ENCODE assay signal across 1 cellular context in the genomic region with DNA sequence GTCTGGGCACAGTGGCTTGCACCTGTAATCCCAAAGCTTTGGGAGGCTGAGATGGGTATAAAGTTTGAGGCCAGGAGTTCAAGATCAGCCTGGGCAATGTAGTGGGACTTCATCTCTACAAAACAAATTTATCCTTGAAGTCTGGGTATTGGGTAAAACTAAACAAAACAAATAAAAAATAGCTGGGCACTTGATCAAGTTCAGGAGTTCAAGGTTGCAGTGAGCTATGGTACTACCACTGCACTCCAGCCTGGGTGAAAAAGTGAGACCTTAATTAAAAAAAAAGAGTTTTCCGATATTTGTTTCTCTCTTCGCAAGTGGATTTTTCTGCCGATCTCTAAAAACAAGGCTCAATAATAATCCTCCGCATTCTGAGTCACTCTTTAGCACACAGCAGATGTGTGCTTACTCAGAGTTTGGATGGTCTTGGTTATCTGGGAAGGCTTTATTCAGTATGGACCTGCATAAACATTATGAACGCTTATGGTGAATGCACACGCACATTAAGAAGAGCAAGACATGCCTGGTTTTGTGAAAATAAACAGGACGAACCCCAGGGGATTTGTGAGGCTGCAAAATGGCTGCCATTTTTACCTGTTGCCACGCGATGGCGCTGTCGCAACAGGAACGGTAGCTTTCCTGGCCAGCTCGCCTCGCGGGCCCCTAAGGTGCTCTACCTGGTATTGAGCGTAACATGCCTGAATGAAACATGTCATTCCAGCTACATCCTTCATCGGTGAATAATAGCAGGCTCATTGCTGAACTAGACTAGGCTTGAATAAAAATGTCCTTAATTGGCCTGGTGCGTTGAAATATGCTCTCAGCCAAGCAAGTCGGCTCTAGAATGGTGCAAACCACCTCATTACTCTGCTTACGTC.
A peak's percentile ranks its signal among the peaks of the same experiment; 100 is the strongest.
TF ChIP-seq lines count a peak whose summit lies in the region.

No MANE protein-coding gene starts in this region.

TF ChIP-seq in HepG2, 621 proteins besides CTCF, POLR2A, EP300 and RAD21 (continued from another document and continues in another):
- TF ChIP-seq, protein P1, sequence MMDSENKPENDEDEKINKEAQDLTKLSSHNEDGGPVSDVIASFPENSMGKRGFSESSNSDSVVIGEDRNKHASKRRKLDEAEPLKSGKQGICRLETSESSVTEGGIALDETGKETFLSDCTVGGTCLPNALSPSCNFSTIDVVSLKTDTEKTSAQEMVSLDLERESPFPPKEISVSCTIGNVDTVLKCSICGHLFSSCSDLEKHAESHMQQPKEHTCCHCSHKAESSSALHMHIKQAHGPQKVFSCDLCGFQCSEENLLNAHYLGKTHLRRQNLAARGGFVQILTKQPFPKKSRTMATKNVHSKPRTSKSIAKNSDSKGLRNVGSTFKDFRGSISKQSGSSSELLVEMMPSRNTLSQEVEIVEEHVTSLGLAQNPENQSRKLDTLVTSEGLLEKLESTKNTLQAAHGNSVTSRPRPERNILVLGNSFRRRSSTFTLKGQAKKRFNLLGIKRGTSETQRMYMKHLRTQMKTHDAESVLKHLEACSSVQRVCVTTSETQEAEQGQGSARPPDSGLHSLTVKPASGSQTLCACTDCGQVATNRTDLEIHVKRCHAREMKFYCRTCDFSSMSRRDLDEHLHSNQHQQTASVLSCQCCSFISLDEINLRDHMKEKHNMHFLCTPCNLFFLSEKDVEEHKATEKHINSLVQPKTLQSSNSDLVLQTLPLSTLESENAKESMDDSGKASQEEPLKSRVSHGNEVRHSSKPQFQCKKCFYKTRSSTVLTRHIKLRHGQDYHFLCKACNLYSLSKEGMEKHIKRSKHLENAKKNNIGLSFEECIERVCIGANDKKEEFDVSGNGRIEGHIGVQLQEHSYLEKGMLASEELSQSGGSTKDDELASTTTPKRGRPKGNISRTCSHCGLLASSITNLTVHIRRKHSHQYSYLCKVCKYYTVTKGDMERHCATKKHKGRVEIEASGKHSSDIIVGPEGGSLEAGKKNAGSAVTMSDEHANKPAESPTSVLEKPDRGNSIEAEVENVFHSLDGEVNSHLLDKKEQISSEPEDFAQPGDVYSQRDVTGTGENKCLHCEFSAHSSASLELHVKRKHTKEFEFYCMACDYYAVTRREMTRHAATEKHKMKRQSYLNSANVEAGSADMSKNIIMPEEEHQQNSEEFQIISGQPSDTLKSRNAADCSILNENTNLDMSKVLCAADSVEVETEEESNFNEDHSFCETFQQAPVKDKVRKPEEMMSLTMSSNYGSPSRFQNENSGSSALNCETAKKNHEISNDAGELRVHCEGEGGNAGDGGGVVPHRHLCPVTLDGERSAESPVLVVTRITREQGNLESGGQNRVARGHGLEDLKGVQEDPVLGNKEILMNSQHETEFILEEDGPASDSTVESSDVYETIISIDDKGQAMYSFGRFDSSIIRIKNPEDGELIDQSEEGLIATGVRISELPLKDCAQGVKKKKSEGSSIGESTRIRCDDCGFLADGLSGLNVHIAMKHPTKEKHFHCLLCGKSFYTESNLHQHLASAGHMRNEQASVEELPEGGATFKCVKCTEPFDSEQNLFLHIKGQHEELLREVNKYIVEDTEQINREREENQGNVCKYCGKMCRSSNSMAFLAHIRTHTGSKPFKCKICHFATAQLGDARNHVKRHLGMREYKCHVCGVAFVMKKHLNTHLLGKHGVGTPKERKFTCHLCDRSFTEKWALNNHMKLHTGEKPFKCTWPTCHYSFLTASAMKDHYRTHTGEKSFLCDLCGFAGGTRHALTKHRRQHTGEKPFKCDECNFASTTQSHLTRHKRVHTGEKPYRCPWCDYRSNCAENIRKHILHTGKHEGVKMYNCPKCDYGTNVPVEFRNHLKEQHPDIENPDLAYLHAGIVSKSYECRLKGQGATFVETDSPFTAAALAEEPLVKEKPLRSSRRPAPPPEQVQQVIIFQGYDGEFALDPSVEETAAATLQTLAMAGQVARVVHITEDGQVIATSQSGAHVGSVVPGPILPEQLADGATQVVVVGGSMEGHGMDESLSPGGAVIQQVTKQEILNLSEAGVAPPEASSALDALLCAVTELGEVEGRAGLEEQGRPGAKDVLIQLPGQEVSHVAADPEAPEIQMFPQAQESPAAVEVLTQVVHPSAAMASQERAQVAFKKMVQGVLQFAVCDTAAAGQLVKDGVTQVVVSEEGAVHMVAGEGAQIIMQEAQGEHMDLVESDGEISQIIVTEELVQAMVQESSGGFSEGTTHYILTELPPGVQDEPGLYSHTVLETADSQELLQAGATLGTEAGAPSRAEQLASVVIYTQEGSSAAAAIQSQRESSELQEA (CRISPR knock-in tag; IDR thresholded peaks at IDR 0.05; ENCODE audit: not compliant biosample characterization) = peak; percentile 67
- TF ChIP-seq DMAP1 (CRISPR knock-in tag; IDR thresholded peaks at IDR 0.05) = no peak
- TF ChIP-seq, protein P2, sequence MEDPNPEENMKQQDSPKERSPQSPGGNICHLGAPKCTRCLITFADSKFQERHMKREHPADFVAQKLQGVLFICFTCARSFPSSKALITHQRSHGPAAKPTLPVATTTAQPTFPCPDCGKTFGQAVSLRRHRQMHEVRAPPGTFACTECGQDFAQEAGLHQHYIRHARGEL (CRISPR knock-in tag; IDR thresholded peaks at IDR 0.05) = no peak
- TF ChIP-seq ZNF790 (CRISPR knock-in tag; IDR thresholded peaks at IDR 0.05; ENCODE audit: borderline replicate concordance) = no peak
- no peak for TF ChIP-seq ZNF788 (CRISPR knock-in tag; IDR thresholded peaks at IDR 0.05; ENCODE audit: borderline replicate concordance)
- TF ChIP-seq SKI (IDR thresholded peaks at IDR 0.05; ENCODE audit: partially characterized antibody) = no peak
- TF ChIP-seq, protein P3, sequence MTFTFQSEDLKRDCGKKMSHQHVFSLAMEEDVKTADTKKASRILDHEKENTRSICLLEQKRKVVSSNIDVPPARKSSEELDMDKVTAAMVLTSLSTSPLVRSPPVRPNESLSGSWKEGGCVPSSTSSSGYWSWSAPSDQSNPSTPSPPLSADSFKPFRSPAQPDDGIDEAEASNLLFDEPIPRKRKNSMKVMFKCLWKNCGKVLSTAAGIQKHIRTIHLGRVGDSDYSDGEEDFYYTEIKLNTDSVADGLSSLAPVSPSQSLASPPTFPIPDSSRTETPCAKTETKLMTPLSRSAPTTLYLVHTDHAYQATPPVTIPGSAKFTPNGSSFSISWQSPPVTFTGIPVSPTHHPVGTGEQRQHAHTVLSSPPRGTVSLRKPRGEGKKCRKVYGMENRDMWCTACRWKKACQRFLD (CRISPR knock-in tag; IDR thresholded peaks at IDR 0.05; ENCODE audit: borderline replicate concordance) = no peak
- no peak for TF ChIP-seq ZFP82 (CRISPR knock-in tag; IDR thresholded peaks at IDR 0.05; ENCODE audit: borderline replicate concordance)
- no peak for TF ChIP-seq BCL6 (CRISPR knock-in tag; IDR thresholded peaks at IDR 0.05)
- TF ChIP-seq ZNF746 (CRISPR knock-in tag; IDR thresholded peaks at IDR 0.05) = no peak
- no peak for TF ChIP-seq ZFP36L2 (CRISPR knock-in tag; IDR thresholded peaks at IDR 0.05)
- TF ChIP-seq ZNF572 (CRISPR knock-in tag; IDR thresholded peaks at IDR 0.05) = no peak
- TF ChIP-seq ZNF232 (CRISPR knock-in tag; IDR thresholded peaks at IDR 0.05; ENCODE audit: borderline replicate concordance) = peak; percentile 47; the same call in 1 of the 2 replicates
- TF ChIP-seq MIER2 (CRISPR knock-in tag; IDR thresholded peaks at IDR 0.05) = no peak
- TF ChIP-seq, protein P4, sequence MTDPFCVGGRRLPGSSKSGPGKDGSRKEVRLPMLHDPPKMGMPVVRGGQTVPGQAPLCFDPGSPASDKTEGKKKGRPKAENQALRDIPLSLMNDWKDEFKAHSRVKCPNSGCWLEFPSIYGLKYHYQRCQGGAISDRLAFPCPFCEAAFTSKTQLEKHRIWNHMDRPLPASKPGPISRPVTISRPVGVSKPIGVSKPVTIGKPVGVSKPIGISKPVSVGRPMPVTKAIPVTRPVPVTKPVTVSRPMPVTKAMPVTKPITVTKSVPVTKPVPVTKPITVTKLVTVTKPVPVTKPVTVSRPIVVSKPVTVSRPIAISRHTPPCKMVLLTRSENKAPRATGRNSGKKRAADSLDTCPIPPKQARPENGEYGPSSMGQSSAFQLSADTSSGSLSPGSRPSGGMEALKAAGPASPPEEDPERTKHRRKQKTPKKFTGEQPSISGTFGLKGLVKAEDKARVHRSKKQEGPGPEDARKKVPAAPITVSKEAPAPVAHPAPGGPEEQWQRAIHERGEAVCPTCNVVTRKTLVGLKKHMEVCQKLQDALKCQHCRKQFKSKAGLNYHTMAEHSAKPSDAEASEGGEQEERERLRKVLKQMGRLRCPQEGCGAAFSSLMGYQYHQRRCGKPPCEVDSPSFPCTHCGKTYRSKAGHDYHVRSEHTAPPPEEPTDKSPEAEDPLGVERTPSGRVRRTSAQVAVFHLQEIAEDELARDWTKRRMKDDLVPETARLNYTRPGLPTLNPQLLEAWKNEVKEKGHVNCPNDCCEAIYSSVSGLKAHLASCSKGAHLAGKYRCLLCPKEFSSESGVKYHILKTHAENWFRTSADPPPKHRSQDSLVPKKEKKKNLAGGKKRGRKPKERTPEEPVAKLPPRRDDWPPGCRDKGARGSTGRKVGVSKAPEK (CRISPR knock-in tag; IDR thresholded peaks at IDR 0.05; ENCODE audit: borderline replicate concordance) = no peak; the same call in 1 of the 2 replicates
- TF ChIP-seq, protein P5, sequence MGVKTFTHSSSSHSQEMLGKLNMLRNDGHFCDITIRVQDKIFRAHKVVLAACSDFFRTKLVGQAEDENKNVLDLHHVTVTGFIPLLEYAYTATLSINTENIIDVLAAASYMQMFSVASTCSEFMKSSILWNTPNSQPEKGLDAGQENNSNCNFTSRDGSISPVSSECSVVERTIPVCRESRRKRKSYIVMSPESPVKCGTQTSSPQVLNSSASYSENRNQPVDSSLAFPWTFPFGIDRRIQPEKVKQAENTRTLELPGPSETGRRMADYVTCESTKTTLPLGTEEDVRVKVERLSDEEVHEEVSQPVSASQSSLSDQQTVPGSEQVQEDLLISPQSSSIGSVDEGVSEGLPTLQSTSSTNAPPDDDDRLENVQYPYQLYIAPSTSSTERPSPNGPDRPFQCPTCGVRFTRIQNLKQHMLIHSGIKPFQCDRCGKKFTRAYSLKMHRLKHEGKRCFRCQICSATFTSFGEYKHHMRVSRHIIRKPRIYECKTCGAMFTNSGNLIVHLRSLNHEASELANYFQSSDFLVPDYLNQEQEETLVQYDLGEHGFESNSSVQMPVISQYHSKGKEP (CRISPR knock-in tag; IDR thresholded peaks at IDR 0.05) = no peak
- peak; percentile 58; the same call in 1 of the 2 replicates for TF ChIP-seq PITX1 (CRISPR knock-in tag; IDR thresholded peaks at IDR 0.05)
- TF ChIP-seq ZSCAN31 (CRISPR knock-in tag; IDR thresholded peaks at IDR 0.05; ENCODE audit: low read depth) = 0 out of 2 replicates have a peak, but pooled peaks have one; percentile 49
- TF ChIP-seq ERF (CRISPR knock-in tag; IDR thresholded peaks at IDR 0.05) = peak; percentile 55; the same call in 1 of the 2 replicates
- TF ChIP-seq RORA (CRISPR knock-in tag; IDR thresholded peaks at IDR 0.05) = no peak
- TF ChIP-seq SETDB1 (CRISPR knock-in tag; IDR thresholded peaks at IDR 0.05; ENCODE audit: borderline replicate concordance) = no peak
- TF ChIP-seq, protein P6, sequence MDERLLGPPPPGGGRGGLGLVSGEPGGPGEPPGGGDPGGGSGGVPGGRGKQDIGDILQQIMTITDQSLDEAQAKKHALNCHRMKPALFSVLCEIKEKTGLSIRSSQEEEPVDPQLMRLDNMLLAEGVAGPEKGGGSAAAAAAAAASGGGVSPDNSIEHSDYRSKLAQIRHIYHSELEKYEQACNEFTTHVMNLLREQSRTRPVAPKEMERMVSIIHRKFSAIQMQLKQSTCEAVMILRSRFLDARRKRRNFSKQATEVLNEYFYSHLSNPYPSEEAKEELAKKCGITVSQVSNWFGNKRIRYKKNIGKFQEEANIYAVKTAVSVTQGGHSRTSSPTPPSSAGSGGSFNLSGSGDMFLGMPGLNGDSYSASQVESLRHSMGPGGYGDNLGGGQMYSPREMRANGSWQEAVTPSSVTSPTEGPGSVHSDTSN (CRISPR knock-in tag; IDR thresholded peaks at IDR 0.05) = no peak
- TF ChIP-seq ATAD3A (CRISPR knock-in tag; IDR thresholded peaks at IDR 0.05) = no peak
- no peak for TF ChIP-seq BHLHE40 (IDR thresholded peaks at IDR 0.05; ENCODE audit: low read length)
- no peak for TF ChIP-seq PHB2 (IDR thresholded peaks at IDR 0.05; ENCODE audit: partially characterized antibody)
- no peak for TF ChIP-seq ZNF768 (CRISPR knock-in tag; IDR thresholded peaks at IDR 0.05)
- no peak for TF ChIP-seq ZBTB20 (CRISPR knock-in tag; IDR thresholded peaks at IDR 0.05; ENCODE audit: borderline replicate concordance, low read depth)
- peak; percentile 76 for TF ChIP-seq SALL1 (CRISPR knock-in tag; IDR thresholded peaks at IDR 0.05)
- no peak for TF ChIP-seq ZZZ3 (CRISPR knock-in tag; IDR thresholded peaks at IDR 0.05; ENCODE audit: borderline replicate concordance)
- TF ChIP-seq ZNF782 (CRISPR knock-in tag; IDR thresholded peaks at IDR 0.05; ENCODE audit: borderline replicate concordance) = no peak
- TF ChIP-seq, protein P7, sequence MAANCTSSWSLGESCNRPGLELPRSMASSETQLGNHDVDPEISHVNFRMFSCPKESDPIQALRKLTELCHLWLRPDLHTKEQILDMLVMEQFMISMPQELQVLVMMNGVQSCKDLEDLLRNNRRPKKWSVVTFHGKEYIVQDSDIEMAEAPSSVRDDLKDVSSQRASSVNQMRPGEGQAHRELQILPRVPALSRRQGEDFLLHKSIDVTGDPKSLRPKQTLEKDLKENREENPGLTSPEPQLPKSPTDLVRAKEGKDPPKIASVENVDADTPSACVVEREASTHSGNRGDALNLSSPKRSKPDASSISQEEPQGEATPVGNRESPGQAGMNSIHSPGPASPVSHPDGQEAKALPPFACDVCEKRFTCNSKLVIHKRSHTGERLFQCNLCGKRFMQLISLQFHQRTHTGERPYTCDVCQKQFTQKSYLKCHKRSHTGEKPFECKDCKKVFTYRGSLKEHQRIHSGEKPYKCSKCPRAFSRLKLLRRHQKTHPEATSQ (CRISPR knock-in tag; IDR thresholded peaks at IDR 0.05; ENCODE audit: borderline replicate concordance) = no peak
- TF ChIP-seq ZFP62 (CRISPR knock-in tag; IDR thresholded peaks at IDR 0.05) = no peak
